In the genomic region with DNA sequence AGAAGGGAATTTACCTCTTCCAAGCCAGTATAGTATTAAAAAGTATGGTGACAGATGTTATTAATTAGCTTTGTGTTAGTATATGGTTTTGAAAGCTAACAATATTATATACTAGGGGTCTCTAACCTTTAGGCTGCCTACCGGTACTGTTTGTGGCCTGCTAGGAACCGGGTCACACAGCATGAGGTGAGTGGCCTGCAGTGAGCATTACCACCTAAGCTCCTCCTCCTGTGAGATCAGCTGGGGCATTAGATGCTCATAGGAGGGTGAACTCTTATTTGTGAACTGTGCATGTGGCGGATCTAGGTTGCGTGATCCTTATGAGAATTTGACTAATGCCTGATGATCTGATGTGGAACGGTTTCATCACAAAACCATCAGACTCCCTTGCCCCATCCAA, we compare ENCODE assay signal across 9 cellular contexts.
"Had no signal": no experiment of that assay in that cellular context is flagged by ENCODE, and none has a peak within 500 bp of the region (broad histone marks: within the 10 kb centered on the region; RNA-seq: fewer than 3 reads in every experiment).

No MANE protein-coding gene starts in this region.

- H3K9ac ChIP-seq: GM23248 had no signal

- H3K9me3 ChIP-seq: HAP-1 had no signal

- FAIRE-seq: HepG2 had no signal

- H3K4me3 ChIP-seq: GM23248, HAP-1 had no signal

- DNase-seq: GM23248, H7, HFFc6, KBM-7 had no signal

- H3K4me1 ChIP-seq: HAP-1 had no signal

- ATAC-seq: HCT116, HepG2 had no signal

- H3K27ac ChIP-seq: GM23248, HL-60 had no signal

- H3K36me3 Mint-ChIP-seq: IgD-negative memory B cell had no signal

- H3K4me3 Mint-ChIP-seq: HFFc6 had no signal

- H3K9me3 Mint-ChIP-seq: HFFc6 had no signal

- H3K27ac Mint-ChIP-seq: HFFc6, IgD-negative memory B cell had no signal

- H2AFZ ChIP-seq: GM23248 had no signal

- H3K36me3 ChIP-seq: HAP-1 had no signal

- H3K27me3 Mint-ChIP-seq: IgD-negative memory B cell had no signal

- H3K4me1 Mint-ChIP-seq: IgD-negative memory B cell had no signal
